ENCODE assay signal across 8 cellular contexts in the genomic region with DNA sequence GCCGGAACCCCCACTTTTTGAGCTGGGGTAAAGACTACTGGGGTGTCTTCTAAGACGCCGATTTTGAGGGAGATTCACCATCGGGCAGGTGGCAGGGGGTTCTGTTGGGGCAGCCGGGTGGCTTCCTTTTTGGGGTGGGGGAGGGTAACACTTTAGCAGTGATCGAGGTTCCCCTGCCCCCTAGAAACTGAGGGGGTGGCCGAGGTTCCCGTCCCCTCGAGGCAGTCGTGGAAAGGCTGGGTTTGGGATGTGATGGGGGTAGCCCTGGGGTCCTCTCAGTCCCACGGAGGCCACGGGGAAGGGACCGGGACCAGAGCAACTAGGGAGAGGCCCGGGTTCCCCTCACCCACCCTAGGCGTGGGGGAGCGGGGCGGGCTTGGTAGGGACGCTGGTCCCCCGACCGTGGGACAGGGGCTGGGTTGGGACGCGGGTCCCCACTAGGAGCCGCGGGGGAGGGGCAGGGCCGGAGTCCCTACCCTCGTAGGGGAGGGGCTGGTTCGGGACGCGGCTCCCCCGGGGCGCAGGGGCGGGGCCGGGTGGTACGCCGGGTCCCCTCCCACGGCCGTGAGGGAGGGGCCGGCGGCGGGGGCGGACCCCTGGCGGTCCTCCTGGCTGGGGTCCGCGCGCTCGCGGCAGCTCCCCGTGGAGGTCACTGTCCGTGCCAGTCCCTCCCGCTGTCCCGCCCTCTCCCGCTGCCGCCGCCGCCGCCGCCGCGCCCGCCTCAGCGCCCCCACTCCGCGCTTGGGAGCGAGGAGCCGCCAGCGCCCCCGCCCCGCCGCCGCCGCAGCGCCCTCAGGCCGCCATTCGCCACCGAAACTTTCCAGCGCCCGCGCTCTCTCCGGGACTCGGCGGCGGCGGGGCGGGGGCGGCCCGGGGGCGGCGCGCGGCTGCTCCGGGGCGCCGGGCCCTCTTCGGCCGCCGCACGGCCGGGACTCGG. TPM values are rescaled to one million over a fixed set of nuclear protein-coding genes. Genes with fewer than 3 reads are reported as not detected.
DNase-seq lines count a peak whose midpoint lies in the region; ATAC-seq and TF ChIP-seq lines count a peak whose summit lies in the region.

TSS of gene TBL1X (plus strand) at position 624 of the 937 bp plus-strand sequence. CDS start 188,529 bp downstream, outside the sequence.

- H3K36me3 ChIP-seq in SJCRH30 (0 out of 2 replicates have a peak, but pooled peaks cover 7% of the 10 kb centered on the region), ovary (no peaks in the 10 kb centered on the region)

- H3K4me3 Mint-ChIP-seq in activated naive CD4-positive, alpha-beta T cell treated with anti-CD3 and anti-CD28 coated beads, Interleukin-2, amount 50 U/mL, for 24 hours, result peak within 1 kb of the TSS; percentile 78

- H3K27ac ChIP-seq in SJCRH30, result peak within 1 kb of the TSS; percentile 56
- peak within 1 kb of the TSS; percentile 80 to 88 for H3K27ac ChIP-seq in ovary

- H3K9me3 Mint-ChIP-seq in activated naive CD4-positive, alpha-beta T cell treated with anti-CD3 and anti-CD28 coated beads, Interleukin-2, amount 50 U/mL, for 24 hours, result no peaks in the 10 kb centered on the region

- peaks cover 50% of the 10 kb centered on the region for H3K4me1 Mint-ChIP-seq in activated naive CD4-positive, alpha-beta T cell treated with anti-CD3 and anti-CD28 coated beads, Interleukin-2, amount 50 U/mL, for 24 hours

- H3K27me3 ChIP-seq in SJCRH30, result no peaks in the 10 kb centered on the region
- no peaks in the 10 kb centered on the region for H3K27me3 ChIP-seq in ovary

- TF ChIP-seq POLR2A in ovary (IDR thresholded peaks at IDR 0.05), result no peak

- DNase-seq in NCI-H82 (lab: John Stamatoyannopoulos, UW), result peak; percentile 75
- DNase-seq in NCI-H82 treated with DMSO at 0.1 percent for 48 hours (lab: John Stamatoyannopoulos, UW; ENCODE audit: unreplicated experiment), result no peak
- peak; percentile 76 to 81 for DNase-seq in SJCRH30
- DNase-seq in head of caudate nucleus, result peak in 40 of 42 donors; percentile 24 to 78 (median 56)
- peak; percentile 68 to 78 (median 72) for DNase-seq in ovary

- H3K4me1 ChIP-seq in SJCRH30 (peaks cover 17% of the 10 kb centered on the region), ovary (ENCODE audit: insufficient read depth) (peaks cover 4% of the 10 kb centered on the region)

- ATAC-seq in HG03280 (IDR thresholded peaks at IDR 0.05; ENCODE audit: unreplicated experiment), result peak; percentile 37
- ATAC-seq in HG03442 (IDR thresholded peaks at IDR 0.05; ENCODE audit: unreplicated experiment), result no peak

- TF ChIP-seq CTCF in ovary (IDR thresholded peaks at IDR 0.05), result no peak

- 3 to 7% (median 5%) methylated on average over 66 to 99 of the region's 99 CpGs for WGBS in ovary, 3 donors

- no peak for TF ChIP-seq EP300 in ovary (IDR thresholded peaks at IDR 0.05)

- peak within 1 kb of the TSS; percentile 88 for H3K27ac Mint-ChIP-seq in activated naive CD4-positive, alpha-beta T cell treated with anti-CD3 and anti-CD28 coated beads, Interleukin-2, amount 50 U/mL, for 24 hours

- H3K36me3 Mint-ChIP-seq in activated naive CD4-positive, alpha-beta T cell treated with anti-CD3 and anti-CD28 coated beads, Interleukin-2, amount 50 U/mL, for 24 hours, result peaks cover 3% of the 10 kb centered on the region

- H3K27me3 Mint-ChIP-seq in activated naive CD4-positive, alpha-beta T cell treated with anti-CD3 and anti-CD28 coated beads, Interleukin-2, amount 50 U/mL, for 24 hours, result no peaks in the 10 kb centered on the region

- H3K4me3 ChIP-seq in SJCRH30 (peak within 1 kb of the TSS; percentile 87), ovary (peak within 1 kb of the TSS; percentile 64)

- intact Hi-C loops in head of caudate nucleus (cut with DNase I) (loop anchor here (5.0 kb wide), 1 partner anchor 63 kb away; no protein-coding TSS in a partner anchor), ovary (cut with DNase I) (loop anchor here in 3 of 4 donors (2.0 to 5.0 kb wide), 2 partner anchors 122 kb away; no protein-coding TSS in a partner anchor)

- H3K9me3 ChIP-seq in SJCRH30 (replicated peaks), result no peaks in the 10 kb centered on the region
- H3K9me3 ChIP-seq in ovary, result no peaks in the 10 kb centered on the region

RNA-seq across cellular contexts. Expression of gene TBL1X, which starts in this region (rescaled TPM):
- total RNA-seq in SJCRH30 (2014; rRNA removed; shearing (Covaris generic)), result 26.1 and 26.3 TPM in 2 replicates
- 10 to 100 TPM; 15.1 to 46.5 (median 32.0) TPM for total RNA-seq in ovary
- polyA plus RNA-seq in ovary, result 10 to 100 TPM; 11.3 to 50.5 TPM
